In the genomic region with DNA sequence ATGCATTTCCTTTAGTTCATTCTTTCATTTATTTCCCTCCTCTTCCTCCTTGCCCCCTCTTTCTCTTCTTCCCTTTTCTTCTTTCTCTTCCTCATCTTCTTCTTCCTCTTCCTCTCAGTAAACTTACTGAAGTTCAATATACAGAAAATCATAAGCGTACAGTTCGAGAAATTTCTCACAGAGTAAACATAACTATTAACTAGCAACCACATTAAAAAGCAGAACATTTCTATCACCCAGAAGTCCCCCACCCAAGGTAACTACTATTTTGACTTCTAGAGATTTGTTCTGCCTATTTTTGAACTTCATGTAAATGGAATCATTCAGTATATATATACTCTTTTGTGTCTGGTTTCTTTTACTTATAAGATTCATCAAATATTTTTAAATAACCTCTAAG, we compare ENCODE assay signal across 18 cellular contexts.
"Had no signal": no experiment of that assay in that cellular context is flagged by ENCODE, and none has a peak within 500 bp of the region (broad histone marks: within the 10 kb centered on the region; RNA-seq: fewer than 3 reads in every experiment).

No MANE protein-coding gene starts in this region.

- H3K36me3 ChIP-seq: cardiac muscle cell, ovary, right lobe of liver, thoracic aorta, upper lobe of right lung had no signal

- H3K4me3 ChIP-seq: cardiac muscle cell, dorsolateral prefrontal cortex, ovary, right lobe of liver, thoracic aorta, upper lobe of right lung had no signal

- H3K27ac ChIP-seq: cardiac muscle cell, dorsolateral prefrontal cortex, ovary, right lobe of liver, thoracic aorta, upper lobe of right lung had no signal

- H3K4me3 Mint-ChIP-seq: activated naive CD8-positive, alpha-beta T cell treated with anti-CD3 and anti-CD28 coated beads for 36 hours had no signal

- H3K27me3 ChIP-seq: cardiac muscle cell, ovary, right lobe of liver, upper lobe of right lung had no signal

- H3K9me3 ChIP-seq: ovary, right lobe of liver, thoracic aorta, upper lobe of right lung had no signal

- DNase-seq: activated CD4-positive, alpha-beta T cell treated with anti-CD3 and anti-CD28 coated beads, Interleukin-2, amount 50 U/mL, for 1 hour; activated CD8-positive, alpha-beta memory T cell treated with anti-CD3 and anti-CD28 coated beads for 24 hours; activated CD8-positive, alpha-beta memory T cell treated with anti-CD3 and anti-CD28 coated beads, Interleukin-2, amount 50 U/mL, for 48 hours; activated naive CD8-positive, alpha-beta T cell treated with anti-CD3 and anti-CD28 coated beads for 36 hours; amygdala; dorsolateral prefrontal cortex; foreskin fibroblast; left ventricle myocardium superior; ovary; right lobe of liver; small intestine; stimulated activated CD4-positive, alpha-beta T cell treated with anti-CD3 and anti-CD28 coated beads, Interleukin-4, amount 100 ng/mL, for 1 hour; T-helper 1 cell; T1000; upper lobe of right lung had no signal

- ATAC-seq: activated CD4-positive, CD25-positive, alpha-beta regulatory T cell treated with anti-CD3 and anti-CD28 coated beads, Interleukin-2, amount 50 U/mL, for 24 hours; left ventricle myocardium superior; right lobe of liver; upper lobe of right lung had no signal

- H3K27me3 Mint-ChIP-seq: activated naive CD8-positive, alpha-beta T cell treated with anti-CD3 and anti-CD28 coated beads for 36 hours had no signal

- FAIRE-seq: small intestine had no signal

- H3K27ac Mint-ChIP-seq: activated naive CD8-positive, alpha-beta T cell treated with anti-CD3 and anti-CD28 coated beads for 36 hours had no signal
